Comparison of ENCODE assay signal across 23 cellular contexts in the genomic region with DNA sequence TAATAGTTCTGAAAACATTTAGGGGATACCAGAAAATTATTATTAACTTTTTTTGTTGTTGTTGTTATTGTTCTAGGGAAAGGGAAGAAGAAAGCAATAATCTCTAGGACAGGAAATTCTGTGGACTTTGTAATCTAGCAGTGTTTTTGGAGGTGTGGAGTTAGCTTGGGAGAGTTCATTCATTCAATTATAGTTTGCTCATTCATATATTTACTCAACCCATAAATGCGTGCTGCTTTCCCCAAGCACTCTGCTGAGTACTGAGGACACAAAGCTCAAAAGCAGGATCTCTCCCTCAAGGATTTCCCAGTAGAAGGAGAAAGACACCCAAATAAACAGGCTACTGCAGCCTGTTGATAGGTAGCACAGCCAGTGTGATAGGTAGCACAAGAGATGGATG.
DNase-seq lines count a peak whose midpoint lies in the region; ATAC-seq, FAIRE-seq and TF ChIP-seq lines count a peak whose summit lies in the region.
"Had no signal": no experiment of that assay in that cellular context is flagged by ENCODE, and none has a peak within 500 bp of the region (broad histone marks: within the 10 kb centered on the region; RNA-seq: fewer than 3 reads in every experiment).

No MANE protein-coding gene starts in this region.

- H3K79me2 ChIP-seq in H1 (ENCODE audit: control insufficient read depth in 1 of 2, insufficient read depth in 2 of 2, low read length in 2 of 2) (no peaks in the 10 kb centered on the region), PC-9 (ENCODE audit: low read depth) (no peaks in the 10 kb centered on the region)

- peaks cover 12% of the 10 kb centered on the region for H3K4me1 ChIP-seq in HEK293 (ENCODE audit: control insufficient read depth, insufficient read depth, low read length)
- no peaks in the 10 kb centered on the region for H3K4me1 ChIP-seq in H1 (replicated peaks in 1 of 4; ENCODE audit: control insufficient read depth in 3 of 4, insufficient read depth in 4 of 4, low read length in 3 of 4)
- H3K4me1 ChIP-seq in mucosa of descending colon (ENCODE audit: low read depth) = peaks cover 18% of the 10 kb centered on the region
- no peaks in the 10 kb centered on the region for H3K4me1 ChIP-seq in PC-9 (replicated peaks; ENCODE audit: insufficient read depth)
- H3K4me1 ChIP-seq: BE2C, Caco-2 had no signal

- no peak overlapping the region for H3K14ac ChIP-seq in H1 (ENCODE audit: insufficient read length)

- H3K4me2 ChIP-seq in H1 (ENCODE audit: insufficient read depth in 1 of 2, low read depth in 2 of 2, low read length in 2 of 2) (no peak overlapping the region), PC-9 (no peak overlapping the region)
- H3K4me2 ChIP-seq: BLaER1 had no signal

- DNase-seq in H1 (ENCODE audit: low read depth in 1 of 2, low spot score in 2 of 2) (no peak), mucosa of descending colon (no peak), PC-9 (no peak)
- DNase-seq: 8988T; ACHN; BE2C; C1 segment of cervical spinal cord; Caco-2; Calu3; CD4-positive, alpha-beta T cell; CD8-positive, alpha-beta T cell; DMS79 treated with DMSO at 0.1 percent for 48 hours; GF-D8 had no signal

- TF ChIP-seq EP300 in H1 (IDR thresholded peaks at IDR 0.05; ENCODE audit: borderline replicate concordance in 1 of 2, low read depth in 2 of 2, low read length in 2 of 2) = no peak

- POLR2A ChIA-PET in HEK293 (lab: Yijun Ruan, JAX) (no interaction called here), H1 (lab: Charles Lee; ENCODE audit: partially characterized antibody) (no interaction called here), PC-9 (lab: Charles Lee; ENCODE audit: unreplicated experiment) (no interaction called here)

- no peak for TF ChIP-seq RAD21 in H1 (IDR thresholded peaks at IDR 0.05 in 1 of 2, conservative IDR thresholded peaks at IDR 0.05 in 1 of 2; ENCODE audit: low read depth in 2 of 2, low read length in 2 of 2)

- H3K23me2 ChIP-seq in H1 (ENCODE audit: low read depth, low read length) = no peaks in the 10 kb centered on the region; the same call in 1 of the 2 replicates

- peak overlapping the region; percentile 50 for H2BK120ac ChIP-seq in H1 (replicated peaks; ENCODE audit: low read depth, low read length)

- H3K27ac ChIP-seq in HEK293 (ENCODE audit: extremely low read depth, low read depth, low read length) (no peak overlapping the region), H1 (ENCODE audit: low read depth, low read length) (no peak overlapping the region), PC-9 (no peak overlapping the region)
- H3K27ac ChIP-seq: BLaER1 had no signal

- H3K9ac ChIP-seq in H1 (replicated peaks in 1 of 4; ENCODE audit: extremely low read depth in 1 of 4, low read depth in 3 of 4, low read length in 3 of 4) = no peak overlapping the region
- H3K9ac ChIP-seq: BLaER1 had no signal

- H2BK20ac ChIP-seq in H1 (ENCODE audit: low read length) = no peak overlapping the region

- ATAC-seq in mucosa of descending colon (peak; percentile 67), GM21526 (IDR thresholded peaks at IDR 0.05; ENCODE audit: low FRiP score, unreplicated experiment) (no peak), HG03469 (IDR thresholded peaks at IDR 0.05; ENCODE audit: unreplicated experiment) (no peak), GM19452 (IDR thresholded peaks at IDR 0.05; ENCODE audit: unreplicated experiment) (no peak)
- ATAC-seq: CD8-positive, alpha-beta T cell had no signal

- H3K56ac ChIP-seq in H1 (replicated peaks; ENCODE audit: insufficient read length, low read depth, low read length) = no peak overlapping the region

- H3K27me3 ChIP-seq in H1 (replicated peaks in 1 of 4; ENCODE audit: control insufficient read depth in 3 of 4, extremely low read depth in 1 of 4, insufficient read depth in 3 of 4, low read length in 3 of 4) (no peaks in the 10 kb centered on the region), PC-9 (ENCODE audit: insufficient read depth, low read depth) (no peaks in the 10 kb centered on the region)
- H3K27me3 ChIP-seq: BE2C, BLaER1 had no signal

- H3K9me2 ChIP-seq in PC-9 (ENCODE audit: insufficient read depth) = no peaks in the 10 kb centered on the region

- CTCF ChIA-PET in HEK293 (lab: Yijun Ruan, JAX) = interaction anchor here (0.6 to 1.2 kb wide), 2 partner anchors 17 to 1136 kb away, joined by 4 read pairs; no protein-coding TSS in a partner anchor
- CTCF ChIA-PET in H1 (lab: Charles Lee; ENCODE audit: partially characterized antibody) = interaction anchor here (1.1 to 2.1 kb wide), 2 partner anchors 10 to 16 kb away, joined by 4 to 8 read pairs; no protein-coding TSS in a partner anchor
- CTCF ChIA-PET in PC-9 (lab: Charles Lee) = no interaction called here

- H4K8ac ChIP-seq in H1 (ENCODE audit: extremely low read depth, insufficient read depth, low read length) = no peak overlapping the region

- peak overlapping the region; percentile 21; the same call in 1 of the 2 replicates for H2BK12ac ChIP-seq in H1 (ENCODE audit: low read depth, low read length)

- H4K91ac ChIP-seq in H1 (replicated peaks; ENCODE audit: insufficient read length, low read length) = no peak overlapping the region

- H4K5ac ChIP-seq in H1 (ENCODE audit: insufficient read length, low read depth, low read length) = no peak overlapping the region

- H2AFZ ChIP-seq in H1 (ENCODE audit: low read length) (no peak overlapping the region), PC-9 (no peak overlapping the region)

- H2BK5ac ChIP-seq in H1 (ENCODE audit: low read depth, low read length) = no peak overlapping the region

- no peaks in the 10 kb centered on the region for H3F3A ChIP-seq in PC-9 (ENCODE audit: insufficient read depth, low read depth)

- H3K79me1 ChIP-seq in H1 (ENCODE audit: low read depth, low read length) = no peaks in the 10 kb centered on the region

- H4K20me1 ChIP-seq in H1 (replicated peaks in 1 of 2; ENCODE audit: control insufficient read depth in 1 of 2, insufficient read depth in 2 of 2, low read length in 2 of 2) (no peaks in the 10 kb centered on the region), PC-9 (ENCODE audit: insufficient read depth) (no peaks in the 10 kb centered on the region)
- H4K20me1 ChIP-seq: BLaER1 had no signal

- H3K4me3 ChIP-seq in HEK293 (ENCODE audit: low read depth, low read length) = no peak overlapping the region
- H3K4me3 ChIP-seq in H1 (ENCODE audit: extremely low read depth in 1 of 4, insufficient read depth in 2 of 4, low read depth in 3 of 4, low read length in 4 of 4) = no peak overlapping the region
- no peak overlapping the region for H3K4me3 ChIP-seq in mucosa of descending colon
- H3K4me3 ChIP-seq in PC-9 = no peak overlapping the region
- H3K4me3 ChIP-seq: BLaER1 had no signal

- no peaks in the 10 kb centered on the region for H3K36me3 ChIP-seq in HEK293 (ENCODE audit: control insufficient read depth in 2 of 2, insufficient read depth in 1 of 2, low read length in 2 of 2)
- no peaks in the 10 kb centered on the region for H3K36me3 ChIP-seq in H1 (ENCODE audit: control insufficient read depth in 2 of 4, insufficient read depth in 4 of 4, low read length in 3 of 4)
- no peaks in the 10 kb centered on the region for H3K36me3 ChIP-seq in mucosa of descending colon (ENCODE audit: low read depth)
- no peaks in the 10 kb centered on the region for H3K36me3 ChIP-seq in PC-9 (ENCODE audit: low read depth)
- H3K36me3 ChIP-seq: BE2C, BLaER1 had no signal

- H3K9me3 ChIP-seq in HEK293 (ENCODE audit: control insufficient read depth, insufficient read depth, low read depth, low read length) (no peaks in the 10 kb centered on the region), H1 (ENCODE audit: insufficient read depth in 2 of 2, low read depth in 1 of 2, low read length in 1 of 2) (no peaks in the 10 kb centered on the region), mucosa of descending colon (no peaks in the 10 kb centered on the region), PC-9 (ENCODE audit: insufficient read depth, low read depth) (no peaks in the 10 kb centered on the region)
- H3K9me3 ChIP-seq: BE2C, BLaER1, Caco-2 had no signal

- no peak overlapping the region for H3K4ac ChIP-seq in H1 (replicated peaks; ENCODE audit: insufficient read length, low read depth, low read length)

- intact Hi-C loops in mucosa of descending colon (cut with DNase I, micrococcal nuclease) = no loop called here
- intact Hi-C loops in PC-9 (cut with micrococcal nuclease; ENCODE audit: unreplicated experiment) = no loop called here

- no peak for FAIRE-seq in H1 (lab: Jason Lieb, UNC)
- FAIRE-seq: A204.1, D721Med, G401.6, GM12891, GM19239 had no signal

- TF ChIP-seq CTCF in HEK293 (tag by site-specific recombination; IDR thresholded peaks at IDR 0.05) (no peak), H1 (IDR thresholded peaks at IDR 0.05; ENCODE audit: control extremely low read depth in 1 of 3, insufficient read depth in 1 of 3, low read depth in 1 of 3, low read length in 3 of 3) (no peak), mucosa of descending colon (IDR thresholded peaks at IDR 0.05) (no peak), PC-9 (conservative IDR thresholded peaks at IDR 0.05) (no peak)

- TF ChIP-seq POLR2A in H1 (IDR thresholded peaks at IDR 0.05; ENCODE audit: control extremely low read depth in 1 of 2, low read depth in 2 of 2, low read length in 2 of 2) = no peak

- H3K18ac ChIP-seq in H1 (ENCODE audit: extremely low read depth, low read length) = no peak overlapping the region

- no peak overlapping the region for H2BK15ac ChIP-seq in H1 (ENCODE audit: low read length)

- WGBS in H1 (ENCODE audit: extremely low coverage in 1 of 2, insufficient coverage in 1 of 2, insufficient read length in 1 of 2, insufficient replicate concordance in 2 of 2, low coverage in 1 of 2, low lambda C conversion rate in 2 of 2, missing lambda C conversion rate in 1 of 2), 2 experiments = 100% methylated on average over 1 of the region's 1 CpG; no CpG with 5 or more reads in 1 of the 2 experiments

- H3K23ac ChIP-seq in H1 (ENCODE audit: insufficient read length) = no peak overlapping the region

- no peak overlapping the region for H2AK5ac ChIP-seq in H1 (ENCODE audit: low read depth, low read length)

- no TSS peak for BruUV-seq in PC-9 (replicated peaks; lab: Mats Ljungman, UMichigan)

TF ChIP-seq in H1, 55 proteins besides CTCF, POLR2A, EP300 and RAD21 (continues in another document):
- TF ChIP-seq TCF12 (IDR thresholded peaks at IDR 0.05; ENCODE audit: low read depth, low read length) = no peak
- no peak for TF ChIP-seq POLR2AphosphoS5 (IDR thresholded peaks at IDR 0.05; ENCODE audit: low read depth, low read length)
- TF ChIP-seq CBX5 (IDR thresholded peaks at IDR 0.05; ENCODE audit: low read depth, low read length) = no peak
- TF ChIP-seq BCL11A (IDR thresholded peaks at IDR 0.05; ENCODE audit: low read depth in 2 of 2, low read length in 2 of 2) = no peak
- TF ChIP-seq, protein P1, sequence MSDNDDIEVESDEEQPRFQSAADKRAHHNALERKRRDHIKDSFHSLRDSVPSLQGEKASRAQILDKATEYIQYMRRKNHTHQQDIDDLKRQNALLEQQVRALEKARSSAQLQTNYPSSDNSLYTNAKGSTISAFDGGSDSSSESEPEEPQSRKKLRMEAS (IDR thresholded peaks at IDR 0.05) = no peak
- no peak for TF ChIP-seq SP4 (IDR thresholded peaks at IDR 0.05; ENCODE audit: low read length)
- TF ChIP-seq CHD1 (IDR thresholded peaks at IDR 0.05; ENCODE audit: low read depth, low read length) = no peak
- TF ChIP-seq BACH1 (IDR thresholded peaks at IDR 0.05; ENCODE audit: low read length) = no peak
- no peak for TF ChIP-seq SIN3A (conservative IDR thresholded peaks at IDR 0.05 in 1 of 2, IDR thresholded peaks at IDR 0.05 in 1 of 2; ENCODE audit: low read depth in 1 of 2, low read length in 2 of 2)
